Comparison of ENCODE assay signal across 19 cellular contexts in the genomic region with DNA sequence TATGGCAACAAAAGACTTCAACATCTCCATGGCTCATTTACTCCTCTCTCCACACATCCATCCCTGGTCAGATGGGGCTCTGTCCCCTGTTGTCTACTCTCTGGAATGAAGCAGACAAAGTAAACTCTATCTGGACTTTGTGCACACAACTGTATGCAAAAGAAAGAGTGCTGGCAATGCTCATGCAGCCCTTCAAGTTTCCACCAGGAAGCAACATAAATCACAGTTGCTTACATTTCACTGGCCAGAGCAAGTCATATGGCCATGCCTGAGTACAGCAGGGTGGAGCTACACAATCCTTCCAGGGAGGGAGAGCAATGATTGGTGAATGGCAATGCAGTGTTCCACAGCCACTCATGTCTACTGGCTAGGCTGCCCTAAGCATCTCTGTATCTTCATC. TPM values are rescaled to one million over a fixed set of nuclear protein-coding genes. Genes with fewer than 3 reads are reported as not detected.
DNase-seq lines count a peak whose midpoint lies in the region; ATAC-seq, FAIRE-seq and TF ChIP-seq lines count a peak whose summit lies in the region.
"Had no signal": no experiment of that assay in that cellular context is flagged by ENCODE, and none has a peak within 500 bp of the region (broad histone marks: within the 10 kb centered on the region; RNA-seq: fewer than 3 reads in every experiment).

No MANE protein-coding gene starts in this region.

- in situ Hi-C loops in HepG2 (cut with HindIII; ENCODE audit: extremely low pct_ligation_motif_present, low pct_unique_long_range_greater_than_20kb) = no loop called here

- TF ChIP-seq RAD21 in HepG2 (CRISPR knock-in tag; IDR thresholded peaks at IDR 0.05) = no peak

- H2AFZ ChIP-seq in HepG2 (ENCODE audit: low read length) (no peak overlapping the region), hepatocyte (no peak overlapping the region), neural progenitor cell (replicated peaks) (no peak overlapping the region)

- no peak overlapping the region for H3K4me3 Mint-ChIP-seq in neural progenitor cell
- H3K4me3 Mint-ChIP-seq: CD14-positive monocyte; CD4-positive, alpha-beta memory T cell; H9 had no signal

- ATAC-seq in HepG2 (peak; percentile 97), right lobe of liver (no peak), HG03196 (IDR thresholded peaks at IDR 0.05; ENCODE audit: unreplicated experiment) (no peak)

- peaks cover 11% of the 10 kb centered on the region for H3K4me1 ChIP-seq in HepG2 (ENCODE audit: insufficient read depth, low read length)
- no peaks in the 10 kb centered on the region for H3K4me1 ChIP-seq in right lobe of liver
- H3K4me1 ChIP-seq in hepatocyte (ENCODE audit: insufficient read depth) = no peaks in the 10 kb centered on the region
- H3K4me1 ChIP-seq in neural progenitor cell = no peaks in the 10 kb centered on the region
- no peaks in the 10 kb centered on the region for H3K4me1 ChIP-seq in SJCRH30
- H3K4me1 ChIP-seq: A549, BLaER1 had no signal

- no peaks in the 10 kb centered on the region for H3F3A ChIP-seq in neural progenitor cell (ENCODE audit: low read depth)

- H3K4me2 ChIP-seq in HepG2 (ENCODE audit: low read depth, low read length) (no peak overlapping the region), hepatocyte (no peak overlapping the region), neural progenitor cell (no peak overlapping the region)
- H3K4me2 ChIP-seq: A549, BLaER1, KMS-11 had no signal

- no peaks in the 10 kb centered on the region for H3K27me3 Mint-ChIP-seq in neural progenitor cell (ENCODE audit: insufficient read depth, low read depth)

- H3K9me3 Mint-ChIP-seq in neural progenitor cell = peaks cover 10% of the 10 kb centered on the region

- H3K4me3 ChIP-seq in HepG2 (replicated peaks in 1 of 3; ENCODE audit: insufficient read depth in 1 of 3, low read depth in 2 of 3, low read length in 3 of 3) (no peak overlapping the region), right lobe of liver (no peak overlapping the region), hepatocyte (no peak overlapping the region), neural progenitor cell (no peak overlapping the region), SJCRH30 (no peak overlapping the region)
- H3K4me3 ChIP-seq: A549, BLaER1 had no signal

- no peaks in the 10 kb centered on the region for H3K4me1 Mint-ChIP-seq in neural progenitor cell
- H3K4me1 Mint-ChIP-seq: CD14-positive monocyte; CD4-positive, alpha-beta memory T cell had no signal

- POLR2A ChIA-PET in HepG2 (lab: Yijun Ruan, JAX) = no interaction called here

- TF ChIP-seq CTCF in HepG2 (CRISPR knock-in tag; IDR thresholded peaks at IDR 0.05) = no peak
- no peak for TF ChIP-seq CTCF in right lobe of liver (IDR thresholded peaks at IDR 0.05)
- TF ChIP-seq CTCF in hepatocyte (IDR thresholded peaks at IDR 0.05; ENCODE audit: poor library complexity) = no peak
- TF ChIP-seq CTCF in neural progenitor cell (IDR thresholded peaks at IDR 0.05) = no peak

- H3K27ac Mint-ChIP-seq in neural progenitor cell = peak overlapping the region; percentile 20
- H3K27ac Mint-ChIP-seq: CD4-positive, alpha-beta memory T cell; H9 had no signal

- no peak for TF ChIP-seq POLR2A in HepG2 (IDR thresholded peaks at IDR 0.05; ENCODE audit: insufficient read depth in 1 of 2, low read depth in 2 of 2, low read length in 2 of 2)
- no peak for TF ChIP-seq POLR2A in right lobe of liver (IDR thresholded peaks at IDR 0.05)

- TF ChIP-seq EP300 in HepG2 (IDR thresholded peaks at IDR 0.05; ENCODE audit: low read depth in 2 of 2, low read length in 2 of 2) = no peak
- TF ChIP-seq EP300 in HepG2 (CRISPR knock-in tag; IDR thresholded peaks at IDR 0.05; ENCODE audit: borderline replicate concordance) = no peak

- H4K20me1 ChIP-seq in HepG2 (ENCODE audit: insufficient read depth, low read length) (no peaks in the 10 kb centered on the region), hepatocyte (ENCODE audit: insufficient read depth, poor library complexity, severe bottlenecking) (no peaks in the 10 kb centered on the region), neural progenitor cell (ENCODE audit: low read depth) (peaks cover 3% of the 10 kb centered on the region)
- H4K20me1 ChIP-seq: BLaER1 had no signal

- H3K9me3 ChIP-seq in HepG2 (ENCODE audit: low read length) = no peaks in the 10 kb centered on the region
- H3K9me3 ChIP-seq in right lobe of liver = no peaks in the 10 kb centered on the region
- no peaks in the 10 kb centered on the region for H3K9me3 ChIP-seq in hepatocyte (ENCODE audit: low read depth)
- no peaks in the 10 kb centered on the region for H3K9me3 ChIP-seq in neural progenitor cell (ENCODE audit: low read depth)
- H3K9me3 ChIP-seq in SJCRH30 (replicated peaks) = 0 out of 2 replicates have a peak, but pooled peaks cover 3% of the 10 kb centered on the region
- H3K9me3 ChIP-seq: BLaER1 had no signal

- no TSS peak for BruUV-seq in HepG2 (replicated peaks; lab: Mats Ljungman, UMichigan)

- FAIRE-seq in HepG2 (lab: Jason Lieb, UNC) = peak; percentile 15
- FAIRE-seq: A549 had no signal

- no peaks in the 10 kb centered on the region for H3K9me2 ChIP-seq in hepatocyte (replicated peaks; ENCODE audit: insufficient read depth)

- H3K27me3 ChIP-seq in HepG2 (ENCODE audit: control insufficient read depth in 1 of 2, insufficient read depth in 2 of 2, low read length in 2 of 2) = no peaks in the 10 kb centered on the region
- no peaks in the 10 kb centered on the region for H3K27me3 ChIP-seq in right lobe of liver
- no peaks in the 10 kb centered on the region for H3K27me3 ChIP-seq in hepatocyte
- H3K27me3 ChIP-seq in neural progenitor cell = no peaks in the 10 kb centered on the region
- H3K27me3 ChIP-seq in SJCRH30 = peaks cover 5% of the 10 kb centered on the region; the same call in 1 of the 2 replicates
- H3K27me3 ChIP-seq: BLaER1 had no signal

- no peak overlapping the region for H3K9ac ChIP-seq in HepG2 (ENCODE audit: insufficient read depth, low read depth, low read length)
- no peak overlapping the region for H3K9ac ChIP-seq in neural progenitor cell
- H3K9ac ChIP-seq: BLaER1, KMS-11 had no signal

- peak; percentile 50 for DNase-seq in HepG2 (ENCODE audit: low spot score)
- DNase-seq in right lobe of liver = no peak
- peak; percentile 19 for DNase-seq in hepatocyte (ENCODE audit: low spot score)
- no peak for DNase-seq in neural progenitor cell (ENCODE audit: low spot score)
- DNase-seq in SJCRH30 = no peak
- no peak for DNase-seq in foreskin melanocyte
- DNase-seq: AML-193; Calu3; CD4-positive, alpha-beta memory T cell; DMS79 treated with DMSO at 0.1 percent for 48 hours; GF-D8; GOT3; H9 had no signal

- CTCF ChIA-PET in HepG2 (lab: Yijun Ruan, JAX; ENCODE audit: low intra/inter-chr PET ratio, low total read pairs) = no interaction called here

- H3K36me3 ChIP-seq in HepG2 (replicated peaks in 1 of 2; ENCODE audit: control insufficient read depth in 1 of 2, insufficient read depth in 2 of 2, low read length in 2 of 2) (no peaks in the 10 kb centered on the region), right lobe of liver (no peaks in the 10 kb centered on the region), hepatocyte (replicated peaks; ENCODE audit: insufficient read depth, low read depth) (no peaks in the 10 kb centered on the region), neural progenitor cell (no peaks in the 10 kb centered on the region), SJCRH30 (no peaks in the 10 kb centered on the region)
- H3K36me3 ChIP-seq: BLaER1 had no signal

- intact Hi-C loops in HepG2 (cut with micrococcal nuclease; ENCODE audit: unreplicated experiment) (no loop called here), right lobe of liver (cut with DNase I) (no loop called here)

- H3K79me2 ChIP-seq in HepG2 (ENCODE audit: insufficient read depth, low read length) (no peaks in the 10 kb centered on the region), hepatocyte (no peaks in the 10 kb centered on the region), neural progenitor cell (ENCODE audit: low read depth) (no peaks in the 10 kb centered on the region)

- H3K27ac ChIP-seq in HepG2 (ENCODE audit: extremely low read length, insufficient read depth, low read length) = no peak overlapping the region
- H3K27ac ChIP-seq in right lobe of liver = no peak overlapping the region
- H3K27ac ChIP-seq in hepatocyte = no peak overlapping the region
- no peak overlapping the region for H3K27ac ChIP-seq in neural progenitor cell
- no peak overlapping the region for H3K27ac ChIP-seq in SJCRH30
- H3K27ac ChIP-seq: 22Rv1, A549, BLaER1, KMS-11 had no signal

- H3K36me3 Mint-ChIP-seq in neural progenitor cell = no peaks in the 10 kb centered on the region
- H3K36me3 Mint-ChIP-seq: CD14-positive monocyte; CD4-positive, alpha-beta memory T cell had no signal

TF ChIP-seq in HepG2, 621 proteins besides CTCF, POLR2A, EP300 and RAD21 (continues in another document):
- no peak for TF ChIP-seq KAT7 (CRISPR knock-in tag; IDR thresholded peaks at IDR 0.05; ENCODE audit: borderline replicate concordance)

RNA-seq across cellular contexts. Expression of a gene that starts 12.4 kb away (rescaled TPM):
- total RNA-seq in HepG2 (2016; rRNA removed; fragmentation: Illumina TruSeq; extraction: Trizol) (0.89 and 1.1 TPM in 2 replicates), right lobe of liver (under 1 TPM; 0.05 to 0.35 (median 0.17) TPM), hepatocyte (1.4 and 1.8 TPM in 2 replicates), neural progenitor cell (ENCODE audit: low replicate concordance) (0.64 and 0.99 TPM in 2 replicates)
- total RNA-seq in HepG2 (2016; cell fraction: cytosol; rRNA removed; fragmentation: Illumina TruSeq; extraction: Trizol; ENCODE audit: low read depth) = 0.26 and 0.71 TPM in 2 replicates
- 0.97 and 1.2 TPM in 2 replicates for total RNA-seq in HepG2 (2016; cell fraction: insoluble cytoplasmic fraction; rRNA removed; fragmentation: Illumina TruSeq; extraction: Trizol)
- total RNA-seq in HepG2 (2016; cell fraction: membrane; rRNA removed; fragmentation: Illumina TruSeq; extraction: Trizol) = 0.38 and 0.49 TPM in 2 replicates
- 0.69 and 1.0 TPM in 2 replicates for total RNA-seq in HepG2 (2016; cell fraction: nucleus; rRNA removed; fragmentation: Illumina TruSeq; extraction: Trizol)
- polyA plus RNA-seq in HepG2 (2011; rRNA removed) (0.09 and 0.12 TPM in 2 replicates), hepatocyte (1.4 and 1.5 TPM in 2 replicates)
- polyA plus RNA-seq in HepG2 (2011; cell fraction: cytosol; rRNA removed) = 0.07 and 0.10 TPM in 2 replicates
- polyA plus RNA-seq in HepG2 (2011; cell fraction: nucleus; rRNA removed) = 0.39 and 0.42 TPM in 2 replicates
- 0.04 and 0.20 TPM in 2 replicates for polyA plus RNA-seq in HepG2 (2012)
- polyA plus RNA-seq in HepG2 (2016; cell fraction: cytosol; fragmentation: Illumina TruSeq; extraction: Trizol; ENCODE audit: low read depth) = 0.06 and 0.20 TPM in 2 replicates
- polyA plus RNA-seq in HepG2 (2016; cell fraction: insoluble cytoplasmic fraction; fragmentation: Illumina TruSeq; extraction: Trizol; ENCODE audit: low read depth) = 0.45 and 0.52 TPM in 2 replicates
- polyA plus RNA-seq in HepG2 (2016; cell fraction: membrane; fragmentation: Illumina TruSeq; extraction: Trizol; ENCODE audit: low read depth) = 0.11 and 0.20 TPM in 2 replicates
- polyA plus RNA-seq in HepG2 (2016; cell fraction: nucleus; fragmentation: Illumina TruSeq; extraction: Trizol; ENCODE audit: insufficient read depth, low read depth) = 1.3 and 1.7 TPM in 2 replicates
- polyA minus RNA-seq in HepG2 (2011; rRNA and poly(A)+ RNA removed; ENCODE audit: low replicate concordance) = 0.36 and 1.1 TPM in 2 replicates
- 0.09 and 0.20 TPM in 2 replicates for polyA minus RNA-seq in HepG2 (2011; cell fraction: cytosol; rRNA and poly(A)+ RNA removed)
- 0.25 and 0.26 TPM in 2 replicates for polyA minus RNA-seq in HepG2 (2011; cell fraction: nucleus; rRNA and poly(A)+ RNA removed)
- total RNA-seq in SJCRH30 (2014; rRNA removed; shearing (Covaris generic)) = under 0.01 TPM in 1 of 2 replicates, not detected in the other
- polyA plus RNA-seq: CD14-positive monocyte; CD4-positive, alpha-beta memory T cell had no signal

Comparison
In these comparisons a context has a peak if more than half of its experiments do, and no peak if none do; other contexts are left out.
1. DNase-seq: peak in HepG2 (single experiment) and hepatocyte (single experiment); none in right lobe of liver (0 of 3), neural progenitor cell (single experiment), SJCRH30 (0 of 2) and foreskin melanocyte (single experiment).